Comparison of ENCODE assay signal across 1 cellular context in genomic region chr5:138528744-138529469, GRCh38.
TF ChIP-seq lines count a peak whose summit lies in the region.

No MANE protein-coding gene starts in this region.

TF ChIP-seq in WTC11, 78 proteins besides CTCF, POLR2A, EP300 and RAD21 (continued from another document):
- no peak for TF ChIP-seq AFF4 (CRISPR knock-in tag; IDR thresholded peaks at IDR 0.05; ENCODE audit: borderline replicate concordance)
- TF ChIP-seq PRDM15 (CRISPR knock-in tag; IDR thresholded peaks at IDR 0.05), result no peak
- TF ChIP-seq SOX15 (CRISPR knock-in tag; IDR thresholded peaks at IDR 0.05), result no peak
- TF ChIP-seq ARID4B (CRISPR knock-in tag; IDR thresholded peaks at IDR 0.05; ENCODE audit: borderline replicate concordance), result no peak
- no peak for TF ChIP-seq RORB (CRISPR knock-in tag; IDR thresholded peaks at IDR 0.05)
